In the genomic region with DNA sequence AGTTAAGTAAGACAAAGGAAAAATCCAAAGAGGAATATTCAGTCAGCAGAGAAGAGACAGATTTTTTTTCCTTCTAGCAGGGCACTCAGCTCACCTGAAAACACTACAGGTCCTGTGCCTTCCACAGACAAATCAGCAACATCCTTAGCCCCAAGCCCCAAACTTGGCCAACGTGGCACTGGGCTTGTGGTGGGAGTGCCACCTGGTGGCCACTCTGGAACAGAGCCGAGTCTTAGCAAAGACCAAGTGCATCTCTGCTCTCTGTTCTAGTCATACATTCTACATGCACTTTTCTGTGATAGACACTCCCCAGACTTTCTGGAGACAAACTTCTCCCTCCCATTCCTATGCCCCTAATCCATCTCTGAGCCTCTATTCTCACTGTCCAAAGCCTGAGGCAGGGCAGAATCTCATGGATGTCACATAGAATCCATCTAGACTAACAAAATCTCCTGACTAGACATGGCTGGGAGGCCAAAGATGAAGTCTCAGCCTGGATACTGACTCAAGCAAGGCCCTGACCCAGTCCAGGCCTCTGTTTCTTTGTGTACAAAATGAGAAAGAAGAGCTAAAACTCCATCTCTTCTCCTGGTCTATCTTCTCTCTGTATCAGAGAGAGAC, we compare ENCODE assay signal across 8 cellular contexts. TPM values are rescaled to one million over a fixed set of nuclear protein-coding genes. Genes with fewer than 3 reads are reported as not detected.
DNase-seq lines count a peak whose midpoint lies in the region; ATAC-seq and TF ChIP-seq lines count a peak whose summit lies in the region.

No MANE protein-coding gene starts in this region.

- TF ChIP-seq CTCF in SK-N-SH (IDR thresholded peaks at IDR 0.05) (peak; percentile 92), foreskin keratinocyte (conservative IDR thresholded peaks at IDR 0.05) (peak; percentile 98), osteocyte (IDR thresholded peaks at IDR 0.05) (peak; percentile 97), transverse colon (IDR thresholded peaks at IDR 0.05) (peak; percentile 82 to 89 (median 86))

- in situ Hi-C loops in transverse colon (cut with MboI; ENCODE audit: low pct_ligation_motif_present in 1 of 4, low pct_unique_long_range_greater_than_20kb in 1 of 4, low sequenced_read_pairs in 3 of 4) = loop anchor here in 3 of 4 donors (5.0 kb wide), 2 partner anchors 52 to 57 kb away; no protein-coding TSS in a partner anchor

- TF ChIP-seq POLR2A in transverse colon (IDR thresholded peaks at IDR 0.05) = no peak

- H3K9ac ChIP-seq in SK-N-SH = no peak overlapping the region

- H3K79me2 ChIP-seq in SK-N-SH (ENCODE audit: insufficient read depth) = no peaks in the 10 kb centered on the region

- H3K27ac ChIP-seq in SK-N-SH (ENCODE audit: low read depth in 2 of 2, low read length in 1 of 2) (no peak overlapping the region), foreskin keratinocyte (peak overlapping the region; percentile 9), transverse colon (no peak overlapping the region)

- WGBS in SK-N-SH (ENCODE audit: low lambda C conversion rate) = 0% methylated on average over 2 of the region's 2 CpGs
- 0% methylated on average over 2 of the region's 2 CpGs; no CpG with 5 or more reads in 1 of the 2 donors for WGBS in transverse colon (ENCODE audit: low coverage in 1 of 2), 2 donors

- no peak overlapping the region for H3K4me3 Mint-ChIP-seq in osteocyte (ENCODE audit: unreplicated experiment)

- no peaks in the 10 kb centered on the region for H4K20me1 ChIP-seq in SK-N-SH (ENCODE audit: insufficient read depth)

- no peak for TF ChIP-seq EP300 in SK-N-SH (IDR thresholded peaks at IDR 0.05; ENCODE audit: borderline replicate concordance in 1 of 2, low read depth in 1 of 2, low read length in 1 of 2)
- TF ChIP-seq EP300 in transverse colon (IDR thresholded peaks at IDR 0.05; ENCODE audit: low read depth) = no peak

- H3K4me1 Mint-ChIP-seq in osteocyte (ENCODE audit: unreplicated experiment) = peaks cover 6% of the 10 kb centered on the region

- H3K4me2 ChIP-seq in SK-N-SH = no peak overlapping the region

- H3K36me3 ChIP-seq in SK-N-SH (replicated peaks in 1 of 2; ENCODE audit: control insufficient read depth in 1 of 2, insufficient read depth in 2 of 2, low read length in 1 of 2) (no peaks in the 10 kb centered on the region), transverse colon (no peaks in the 10 kb centered on the region)

- H3K4me3 ChIP-seq in SK-N-SH (ENCODE audit: low read depth in 2 of 2, low read length in 1 of 2) (no peak overlapping the region; a peak in 1 of 4 replicates), transverse colon (no peak overlapping the region)

- peak; percentile 72 for ATAC-seq in foreskin keratinocyte

- H3K27me3 Mint-ChIP-seq in osteocyte (ENCODE audit: unreplicated experiment) = no peaks in the 10 kb centered on the region

- DNase-seq in DMS 273 (lab: John Stamatoyannopoulos, UW; ENCODE audit: unreplicated experiment) = peak; percentile 79
- no peak for DNase-seq in DMS 273 treated with DMSO at 0.1 percent for 48 hours (lab: John Stamatoyannopoulos, UW)
- DNase-seq in M059J (ENCODE audit: low read depth) = peak; percentile 71
- peak; percentile 85 for DNase-seq in SK-N-SH
- peak; percentile 16 for DNase-seq in activated gamma-delta T cell (lab: John Stamatoyannopoulos, UW)
- peak; percentile 42 to 64 for DNase-seq in foreskin keratinocyte
- DNase-seq in osteocyte (ENCODE audit: extremely low spot score, unreplicated experiment) = peak; percentile 89
- DNase-seq in transverse colon = peak; percentile 68

- intact Hi-C loops in transverse colon (cut with DNase I; ENCODE audit: low total_unique reads) = loop anchor here (5.0 kb wide), 1 partner anchor 52 kb away; no protein-coding TSS in a partner anchor

- H3K9me2 ChIP-seq in SK-N-SH = no peaks in the 10 kb centered on the region

- peaks cover 0 to 14% of the 10 kb centered on the region in 2 experiments; a peak in 1 of 4 replicates for H3K4me1 ChIP-seq in SK-N-SH (ENCODE audit: control insufficient read depth in 1 of 2, insufficient read depth in 2 of 2, low read depth in 1 of 2, low read length in 1 of 2)
- H3K4me1 ChIP-seq in foreskin keratinocyte = peaks cover 6% of the 10 kb centered on the region
- H3K4me1 ChIP-seq in transverse colon = peaks cover 0 to 6% (median 2%) of the 10 kb centered on the region in 4 donors

- H3K27me3 ChIP-seq in SK-N-SH (ENCODE audit: insufficient read depth) (no peaks in the 10 kb centered on the region), foreskin keratinocyte (no peaks in the 10 kb centered on the region), transverse colon (peaks cover 4% of the 10 kb centered on the region)

- peak; percentile 94 for TF ChIP-seq RAD21 in SK-N-SH (IDR thresholded peaks at IDR 0.05; ENCODE audit: low read length)

- H3K27ac Mint-ChIP-seq in osteocyte (ENCODE audit: unreplicated experiment) = no peak overlapping the region

- H3F3A ChIP-seq in SK-N-SH (replicated peaks; ENCODE audit: insufficient read depth) = no peaks in the 10 kb centered on the region

- CTCF ChIA-PET in SK-N-SH (lab: Yijun Ruan, JAX) = interaction anchor here (0.6 to 36.5 kb wide), 31 partner anchors 7 to 385 kb away, joined by 3 to 779 read pairs (median 3); partner anchors contain the start of genes CYP11A1 and UBL7

- H3K9me3 Mint-ChIP-seq in osteocyte (ENCODE audit: unreplicated experiment) = no peaks in the 10 kb centered on the region

- POLR2A ChIA-PET in SK-N-SH (lab: Yijun Ruan, JAX) = no interaction called here

- no peak overlapping the region for H2AFZ ChIP-seq in SK-N-SH (ENCODE audit: low read depth)

- H3K9me3 ChIP-seq in SK-N-SH = no peaks in the 10 kb centered on the region
- no peaks in the 10 kb centered on the region for H3K9me3 ChIP-seq in transverse colon

- H3K36me3 Mint-ChIP-seq in osteocyte (ENCODE audit: unreplicated experiment) = no peaks in the 10 kb centered on the region

TF ChIP-seq in SK-N-SH, 30 proteins besides CTCF, POLR2A, EP300 and RAD21:
- TF ChIP-seq RFX5 (IDR thresholded peaks at IDR 0.05; ENCODE audit: low read length) (0 out of 2 replicates have a peak, but pooled peaks have one; percentile 30), SMC3 (IDR thresholded peaks at IDR 0.05; ENCODE audit: low read depth, low read length) (peak; percentile 99), GABPA (IDR thresholded peaks at IDR 0.05; ENCODE audit: low read depth) (no peak), RXRA (IDR thresholded peaks at IDR 0.05; ENCODE audit: borderline replicate concordance, low read depth) (no peak), TEAD4 (IDR thresholded peaks at IDR 0.05; ENCODE audit: borderline replicate concordance, insufficient read depth) (no peak)
- TF ChIP-seq, protein P1, sequence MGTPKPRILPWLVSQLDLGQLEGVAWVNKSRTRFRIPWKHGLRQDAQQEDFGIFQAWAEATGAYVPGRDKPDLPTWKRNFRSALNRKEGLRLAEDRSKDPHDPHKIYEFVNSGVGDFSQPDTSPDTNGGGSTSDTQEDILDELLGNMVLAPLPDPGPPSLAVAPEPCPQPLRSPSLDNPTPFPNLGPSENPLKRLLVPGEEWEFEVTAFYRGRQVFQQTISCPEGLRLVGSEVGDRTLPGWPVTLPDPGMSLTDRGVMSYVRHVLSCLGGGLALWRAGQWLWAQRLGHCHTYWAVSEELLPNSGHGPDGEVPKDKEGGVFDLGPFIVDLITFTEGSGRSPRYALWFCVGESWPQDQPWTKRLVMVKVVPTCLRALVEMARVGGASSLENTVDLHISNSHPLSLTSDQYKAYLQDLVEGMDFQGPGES (IDR thresholded peaks at IDR 0.05; ENCODE audit: low read depth, low read length) = no peak
TF ChIP-seq in SK-N-SH: peak in this region for 2.

RNA-seq across cellular contexts. Expression of gene SEMA7A, which starts 5.0 kb away (rescaled TPM):
- 21.4 and 37.5 TPM in 2 replicates for total RNA-seq in M059J (2014; rRNA removed; shearing (Covaris generic))
- polyA plus RNA-seq in SK-N-SH (2012; rRNA removed) (0.80 and 1.3 TPM in 2 replicates), foreskin keratinocyte (14.5 and 32.3 TPM in 2 replicates)
- 0.50 and 0.92 TPM in 2 replicates for polyA plus RNA-seq in SK-N-SH (2012; cell fraction: cytosol; rRNA removed)
- 1.1 and 1.3 TPM in 2 replicates for polyA plus RNA-seq in SK-N-SH (2012; cell fraction: nucleus; rRNA removed)
- total RNA-seq in foreskin keratinocyte (19.8 and 45.0 TPM in 2 replicates), osteocyte (0.37 and 0.51 TPM in 2 replicates), transverse colon (1 to 10 TPM in 3 of 4 donors, under 1 TPM in 1; 0.20 to 5.6 (median 3.1) TPM)

RNA-seq across cellular contexts. Expression of gene UBL7, which starts 22.2 kb away (rescaled TPM):
- total RNA-seq in M059J (2014; rRNA removed; shearing (Covaris generic)) = 71.6 and 80.9 TPM in 2 replicates
- polyA plus RNA-seq in SK-N-SH (2012; rRNA removed) = 81.1 and 89.7 TPM in 2 replicates
- polyA plus RNA-seq in SK-N-SH (2012; cell fraction: cytosol; rRNA removed) = 60.5 and 70.6 TPM in 2 replicates
- polyA plus RNA-seq in SK-N-SH (2012; cell fraction: nucleus; rRNA removed) = 33.2 and 36.5 TPM in 2 replicates
- total RNA-seq in foreskin keratinocyte = 55.1 and 59.7 TPM in 2 replicates
- 73.0 and 77.4 TPM in 2 replicates for polyA plus RNA-seq in foreskin keratinocyte
- 49.6 and 59.5 TPM in 2 replicates for total RNA-seq in osteocyte
- total RNA-seq in transverse colon = 100 to 1,000 TPM in 1 of 4 donors, 10 to 100 TPM in 2, 1 to 10 TPM in 1; 4.0 to 157 (median 42.3) TPM
